In the genomic region with DNA sequence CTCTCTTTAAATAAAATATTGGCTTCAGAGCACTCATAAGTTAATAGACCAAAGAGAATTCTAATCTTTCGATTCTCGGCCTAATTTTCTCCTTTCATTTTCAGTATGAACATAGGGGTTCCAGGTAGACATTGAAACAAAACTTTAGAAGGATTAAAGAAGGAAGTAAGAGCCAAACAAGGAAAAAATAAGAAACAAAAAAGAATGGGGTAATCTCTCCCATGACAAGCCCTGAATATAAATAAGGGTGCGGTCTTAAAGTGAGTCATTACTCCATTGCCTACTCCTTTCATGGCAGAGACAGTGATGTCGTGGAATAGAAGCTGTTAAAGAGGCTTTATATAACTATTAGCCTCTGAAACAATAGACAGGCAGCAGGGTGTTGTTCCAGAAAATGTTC, we compare ENCODE assay signal across 8 cellular contexts.
DNase-seq lines count a peak whose midpoint lies in the region; ATAC-seq and TF ChIP-seq lines count a peak whose summit lies in the region.

No MANE protein-coding gene starts in this region.

- ATAC-seq in GM21423 (IDR thresholded peaks at IDR 0.05; ENCODE audit: unreplicated experiment), result peak; percentile 61

- H3K4me3 ChIP-seq in fibroblast of the aortic adventitia (ENCODE audit: low read depth, low read length), result no peak overlapping the region

- DNase-seq in DMS153 treated with DMSO at 0.1 percent for 48 hours (lab: John Stamatoyannopoulos, UW; ENCODE audit: unreplicated experiment), result peak; percentile 13
- peak; percentile 63 for DNase-seq in LHCN-M2 (ENCODE audit: low read depth)
- peak; percentile 90 for DNase-seq in fibroblast of the aortic adventitia (ENCODE audit: low read depth)
- DNase-seq in activated effector memory CD4-positive, alpha-beta T cell treated with Interleukin-2 at 50 U/mL for 16 hours, result no peak
- no peak for DNase-seq in NCI-H1417 (lab: John Stamatoyannopoulos, UW)
- no peak for DNase-seq in NCI-H524 (lab: John Stamatoyannopoulos, UW)
- no peak for DNase-seq in C1 segment of cervical spinal cord (lab: John Stamatoyannopoulos, UW)

- no peak for TF ChIP-seq CTCF in fibroblast of the aortic adventitia (IDR thresholded peaks at IDR 0.05; ENCODE audit: insufficient read depth, low read length)

Comparison
In these comparisons a context has a peak if more than half of its experiments do, and no peak if none do; other contexts are left out.
1. DNase-seq: peak in DMS153 treated with DMSO at 0.1 percent for 48 hours (single experiment), LHCN-M2 (single experiment) and fibroblast of the aortic adventitia (single experiment); none in activated effector memory CD4-positive, alpha-beta T cell treated with Interleukin-2 at 50 U/mL for 16 hours (single experiment), NCI-H1417 (0 of 3), NCI-H524 (0 of 2) and C1 segment of cervical spinal cord (0 of 14).